In genomic region chr6:167182913-167183314, GRCh38 we compare ENCODE assay signal across 9 cellular contexts. TPM values are rescaled to one million over a fixed set of nuclear protein-coding genes. Genes with fewer than 3 reads are reported as not detected.
A peak's percentile ranks its signal among the peaks of the same experiment; 100 is the strongest.
DNase-seq lines count a peak whose midpoint lies in the region; ATAC-seq and TF ChIP-seq lines count a peak whose summit lies in the region.
"Not testable (repeated sequence)": the region's sequence is repeated elsewhere in the genome, so short reads cannot be mapped to it uniquely, and the experiment has no call there.
"Had no signal": no experiment of that assay in that cellular context is flagged by ENCODE, and none has a peak within 500 bp of the region (broad histone marks: within the 10 kb centered on the region; RNA-seq: fewer than 3 reads in every experiment).

No MANE protein-coding gene starts in this region.

- not testable (repeated sequence) for H3K4me2 ChIP-seq in KMS-11

- not testable (repeated sequence) for H4K20me1 ChIP-seq in KMS-11 (ENCODE audit: insufficient read depth)

- H3K4me3 ChIP-seq in KMS-11 (IDR thresholded peaks at IDR 0.05; ENCODE audit: insufficient read depth, low read depth, low read length); esophagus squamous epithelium; mucosa of descending colon; suprapubic skin: not testable (repeated sequence)

- intact Hi-C loops in esophagus squamous epithelium (cut with DNase I); mucosa of descending colon (cut with DNase I, micrococcal nuclease): not testable (repeated sequence)

- not testable (repeated sequence) for H3K4me3 Mint-ChIP-seq in activated T-cell treated with anti-CD3 and anti-CD28 coated beads, Interleukin-2, amount 50 U/mL, for 72 hours

- 0 to 4% methylated on average over 3 to 4 of the region's 8 CpGs for WGBS in esophagus squamous epithelium, 2 donors
- 4% methylated on average over 4 of the region's 8 CpGs for WGBS in suprapubic skin

- H3K27ac Mint-ChIP-seq in activated T-cell treated with anti-CD3 and anti-CD28 coated beads, Interleukin-2, amount 50 U/mL, for 72 hours: not testable (repeated sequence)

- H3K27me3 ChIP-seq in KMS-11 (ENCODE audit: insufficient read depth, low read depth); esophagus squamous epithelium: not testable (repeated sequence)
- H3K27me3 ChIP-seq in suprapubic skin: peaks cover 11% of the 10 kb centered on the region

- H3K4me1 ChIP-seq in KMS-11 (ENCODE audit: low read depth, poor library complexity, severe bottlenecking); esophagus squamous epithelium; mucosa of descending colon (ENCODE audit: low read depth); suprapubic skin: not testable (repeated sequence)

- H3K4me1 Mint-ChIP-seq in activated T-cell treated with anti-CD3 and anti-CD28 coated beads, Interleukin-2, amount 50 U/mL, for 72 hours (ENCODE audit: low read depth): not testable (repeated sequence)

- not testable (repeated sequence) for H3K79me2 ChIP-seq in KMS-11 (ENCODE audit: insufficient read depth, low read depth)

- not testable (repeated sequence) for H3K9ac ChIP-seq in KMS-11

- TF ChIP-seq POLR2A in esophagus squamous epithelium (IDR thresholded peaks at IDR 0.05); suprapubic skin (IDR thresholded peaks at IDR 0.05): not testable (repeated sequence)

- H3K27ac ChIP-seq in KMS-11, esophagus squamous epithelium, suprapubic skin: not testable (repeated sequence)

- not testable (repeated sequence) for H3K9me3 ChIP-seq in esophagus squamous epithelium, mucosa of descending colon, suprapubic skin

- not testable (repeated sequence) for H3K27me3 Mint-ChIP-seq in activated T-cell treated with anti-CD3 and anti-CD28 coated beads, Interleukin-2, amount 50 U/mL, for 72 hours (ENCODE audit: low read depth)

- TF ChIP-seq CTCF in KMS-11 (conservative IDR thresholded peaks at IDR 0.05; ENCODE audit: low read depth, low read length) (0 out of 2 replicates have a peak, but pooled peaks have one; percentile 19), esophagus squamous epithelium (IDR thresholded peaks at IDR 0.05) (peak in 5 of 6 experiments; percentile 21 to 44 (median 33)), suprapubic skin (IDR thresholded peaks at IDR 0.05) (peak; percentile 12 to 25)
- TF ChIP-seq CTCF in mucosa of descending colon (IDR thresholded peaks at IDR 0.05): not testable (repeated sequence)

- not testable (repeated sequence) for H3K36me3 Mint-ChIP-seq in activated T-cell treated with anti-CD3 and anti-CD28 coated beads, Interleukin-2, amount 50 U/mL, for 72 hours (ENCODE audit: insufficient read depth in 2 of 2)

- not testable (repeated sequence) for TF ChIP-seq EP300 in suprapubic skin (IDR thresholded peaks at IDR 0.05)

- H3K36me3 ChIP-seq in KMS-11 (ENCODE audit: insufficient read depth); esophagus squamous epithelium; mucosa of descending colon (ENCODE audit: low read depth); suprapubic skin: not testable (repeated sequence)

- not testable (repeated sequence) for H3K9me3 Mint-ChIP-seq in activated T-cell treated with anti-CD3 and anti-CD28 coated beads, Interleukin-2, amount 50 U/mL, for 72 hours

- DNase-seq in activated T-cell treated with anti-CD3 and anti-CD28 coated beads, Interleukin-2, amount 50 U/mL, for 72 hours; esophagus squamous epithelium (lab: John Stamatoyannopoulos, UW); mucosa of descending colon; suprapubic skin (ENCODE audit: low spot score in 2 of 2): not testable (repeated sequence)

- H2AFZ ChIP-seq in KMS-11 (ENCODE audit: low read depth): not testable (repeated sequence)

- ATAC-seq in GM18498 (IDR thresholded peaks at IDR 0.05; ENCODE audit: unreplicated experiment) (peak; percentile 62), GM21390 (IDR thresholded peaks at IDR 0.05; ENCODE audit: unreplicated experiment) (peak; percentile 78), HG02973 (IDR thresholded peaks at IDR 0.05; ENCODE audit: unreplicated experiment) (peak; percentile 67), mucosa of descending colon (peak; percentile 79)
- peak; percentile 77 to 82 for ATAC-seq in activated T-cell treated with anti-CD3 and anti-CD28 coated beads, Interleukin-2, amount 50 U/mL, for 72 hours (replicated peaks in 1 of 2)

RNA-seq across cellular contexts. Expression of gene GPR31, which starts 25.1 kb away (rescaled TPM):
- total RNA-seq in activated T-cell treated with anti-CD3 and anti-CD28 coated beads, Interleukin-2, amount 50 U/mL, for 72 hours: not detected
- not detected for total RNA-seq in esophagus squamous epithelium
- total RNA-seq in mucosa of descending colon: not detected
- not detected for total RNA-seq in suprapubic skin
- total RNA-seq: esophagus muscularis mucosa had no signal
